ENCODE assay signal across 19 cellular contexts in the genomic region with DNA sequence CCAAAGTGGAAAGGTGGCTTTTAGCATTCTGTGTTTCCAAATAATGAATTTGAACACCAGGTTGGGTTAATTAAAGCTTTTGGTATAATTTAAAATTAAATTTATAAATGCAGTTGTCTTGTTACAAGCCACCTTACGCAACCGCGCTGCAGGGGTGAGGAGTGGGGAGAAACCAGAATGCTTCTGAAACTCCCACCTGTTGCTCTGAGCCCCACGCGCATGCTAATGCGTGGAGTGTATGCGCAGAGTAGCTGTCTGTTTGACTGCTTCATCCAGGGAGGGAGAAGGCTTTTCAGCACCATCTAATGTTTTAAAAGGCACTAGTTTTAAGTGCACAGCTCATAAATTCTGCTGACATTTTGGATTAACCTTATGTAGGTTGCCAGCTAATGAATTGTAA. TPM values are rescaled to one million over a fixed set of nuclear protein-coding genes. Genes with fewer than 3 reads are reported as not detected.
A peak's percentile ranks its signal among the peaks of the same experiment; 100 is the strongest.
DNase-seq lines count a peak whose midpoint lies in the region; ATAC-seq and TF ChIP-seq lines count a peak whose summit lies in the region.
"Had no signal": no experiment of that assay in that cellular context is flagged by ENCODE, and none has a peak within 500 bp of the region (broad histone marks: within the 10 kb centered on the region; RNA-seq: fewer than 3 reads in every experiment).

No MANE protein-coding gene starts in this region.

- H3K9me3 ChIP-seq in Caco-2 (no peaks in the 10 kb centered on the region), neutrophil (no peaks in the 10 kb centered on the region)

- in situ Hi-C loops in brain microvascular endothelial cell (cut with HindIII; ENCODE audit: low pct_ligation_motif_present, low sequenced_read_pairs), result no loop called here

- no peak for ATAC-seq in activated T-helper 17 cell treated with anti-CD3 and anti-CD28 coated beads, Interleukin-2, amount 50 U/mL, for 72 hours (replicated peaks)

- peak overlapping the region; percentile 93 for H3K27ac Mint-ChIP-seq in activated T-cell treated with anti-CD3 and anti-CD28 coated beads, Interleukin-2, amount 50 U/mL, for 24 hours
- H3K27ac Mint-ChIP-seq in Caco-2 (ENCODE audit: unreplicated experiment), result peak overlapping the region; percentile 35
- peak overlapping the region; percentile 77 for H3K27ac Mint-ChIP-seq in activated T-helper 17 cell treated with anti-CD3 and anti-CD28 coated beads, Interleukin-2, amount 50 U/mL, for 72 hours
- H3K27ac Mint-ChIP-seq: B cell had no signal

- H3K4me3 ChIP-seq in Caco-2 (ENCODE audit: low read depth, low read length) (no peak overlapping the region), neutrophil (ENCODE audit: low read depth in 1 of 2, low read length in 1 of 2) (no peak overlapping the region), brain microvascular endothelial cell (ENCODE audit: low read depth, low read length) (no peak overlapping the region)

- H3K36me3 Mint-ChIP-seq in activated T-cell treated with anti-CD3 and anti-CD28 coated beads, Interleukin-2, amount 50 U/mL, for 24 hours (ENCODE audit: low read depth), result peaks cover 90% of the 10 kb centered on the region
- peaks cover 78% of the 10 kb centered on the region for H3K36me3 Mint-ChIP-seq in Caco-2 (ENCODE audit: insufficient read depth, unreplicated experiment)
- peaks cover 99% of the 10 kb centered on the region for H3K36me3 Mint-ChIP-seq in activated T-helper 17 cell treated with anti-CD3 and anti-CD28 coated beads, Interleukin-2, amount 50 U/mL, for 72 hours (ENCODE audit: low read depth)

- intact Hi-C loops in Caco-2 (cut with micrococcal nuclease; ENCODE audit: unreplicated experiment), result no loop called here

- H3K36me3 ChIP-seq in Caco-2 (ENCODE audit: control insufficient read depth, insufficient read depth, low read length) (no peaks in the 10 kb centered on the region; the same call in none of the 2 replicates), neutrophil (peaks cover 28% of the 10 kb centered on the region), brain microvascular endothelial cell (replicated peaks) (peaks cover 10% of the 10 kb centered on the region)

- no peak for TF ChIP-seq CTCF in Caco-2 (IDR thresholded peaks at IDR 0.05; ENCODE audit: insufficient read depth in 1 of 2, low read depth in 1 of 2, low read length in 1 of 2, severe bottlenecking in 1 of 2, unreplicated experiment in 1 of 2)
- no peak for TF ChIP-seq CTCF in neutrophil (IDR thresholded peaks at IDR 0.05)
- no peak for TF ChIP-seq CTCF in brain microvascular endothelial cell (IDR thresholded peaks at IDR 0.05; ENCODE audit: low read depth, low read length, missing control alignments)

- no peak overlapping the region for H3K4me3 Mint-ChIP-seq in activated T-cell treated with anti-CD3 and anti-CD28 coated beads, Interleukin-2, amount 50 U/mL, for 24 hours
- no peak overlapping the region for H3K4me3 Mint-ChIP-seq in Caco-2 (ENCODE audit: unreplicated experiment)
- H3K4me3 Mint-ChIP-seq in activated T-helper 17 cell treated with anti-CD3 and anti-CD28 coated beads, Interleukin-2, amount 50 U/mL, for 72 hours, result no peak overlapping the region
- H3K4me3 Mint-ChIP-seq: B cell, HFFc6 had no signal

- H3K4me1 Mint-ChIP-seq in activated T-cell treated with anti-CD3 and anti-CD28 coated beads, Interleukin-2, amount 50 U/mL, for 24 hours (ENCODE audit: low read depth), result peaks cover 77% of the 10 kb centered on the region
- H3K4me1 Mint-ChIP-seq in Caco-2 (ENCODE audit: low read depth, unreplicated experiment), result peaks cover 17% of the 10 kb centered on the region
- peaks cover 26% of the 10 kb centered on the region for H3K4me1 Mint-ChIP-seq in activated T-helper 17 cell treated with anti-CD3 and anti-CD28 coated beads, Interleukin-2, amount 50 U/mL, for 72 hours

- DNase-seq in activated T-cell treated with anti-CD3 and anti-CD28 coated beads, Interleukin-2, amount 50 U/mL, for 24 hours, result no peak
- DNase-seq in activated T-cell treated with anti-CD3 and anti-CD28 coated beads, Interleukin-2, amount 50 U/mL, for 1 hour, result no peak
- DNase-seq in Caco-2 (no peak), brain microvascular endothelial cell (no peak), pons (ENCODE audit: low spot score) (no peak), GM19238 (ENCODE audit: insufficient read length, low spot score) (no peak)
- DNase-seq: ACHN; CD4-positive, alpha-beta memory T cell; GF-D8; HFFc6; KBM-7; NCI-H1048; NCI-H187; NCI-H2171; NCI-H446 treated with DMSO at 0.1 percent for 48 hours; NCI-H748 treated with DMSO at 0.1 percent for 48 hours had no signal

- no TSS peak for BruUV-seq in Caco-2 (replicated peaks; lab: Mats Ljungman, UMichigan)

- peaks cover 43% of the 10 kb centered on the region for H3K27me3 Mint-ChIP-seq in activated T-cell treated with anti-CD3 and anti-CD28 coated beads, Interleukin-2, amount 50 U/mL, for 24 hours
- H3K27me3 Mint-ChIP-seq in Caco-2 (ENCODE audit: insufficient read depth, unreplicated experiment), result no peaks in the 10 kb centered on the region
- no peaks in the 10 kb centered on the region for H3K27me3 Mint-ChIP-seq in activated T-helper 17 cell treated with anti-CD3 and anti-CD28 coated beads, Interleukin-2, amount 50 U/mL, for 72 hours
- H3K27me3 Mint-ChIP-seq: B cell; CD4-positive, alpha-beta memory T cell had no signal

- CTCF ChIA-PET in Caco-2 (lab: Charles Lee), result no interaction called here

- H3K4me1 ChIP-seq in Caco-2, result no peaks in the 10 kb centered on the region; the same call in 1 of the 2 replicates
- H3K4me1 ChIP-seq in neutrophil (ENCODE audit: control insufficient read depth in 1 of 2, insufficient read depth in 1 of 2, low read depth in 1 of 2, low read length in 1 of 2), result peaks cover 47 to 56% of the 10 kb centered on the region in 2 experiments

- peak overlapping the region; percentile 65 for H3K27ac ChIP-seq in neutrophil
- no peak overlapping the region for H3K27ac ChIP-seq in brain microvascular endothelial cell

- H3K27me3 ChIP-seq in Caco-2 (replicated peaks; ENCODE audit: control insufficient read depth, insufficient read depth, low read length), result no peaks in the 10 kb centered on the region
- no peaks in the 10 kb centered on the region for H3K27me3 ChIP-seq in neutrophil
- H3K27me3 ChIP-seq in brain microvascular endothelial cell (replicated peaks), result no peaks in the 10 kb centered on the region

- no peaks in the 10 kb centered on the region for H3K9me3 Mint-ChIP-seq in activated T-cell treated with anti-CD3 and anti-CD28 coated beads, Interleukin-2, amount 50 U/mL, for 24 hours
- H3K9me3 Mint-ChIP-seq in Caco-2 (ENCODE audit: unreplicated experiment), result no peaks in the 10 kb centered on the region
- H3K9me3 Mint-ChIP-seq in activated T-helper 17 cell treated with anti-CD3 and anti-CD28 coated beads, Interleukin-2, amount 50 U/mL, for 72 hours, result no peaks in the 10 kb centered on the region
- H3K9me3 Mint-ChIP-seq: CD4-positive, alpha-beta memory T cell; HFFc6 had no signal

- POLR2A ChIA-PET in Caco-2 (lab: Charles Lee), result interaction anchor here (0.5 kb wide), 1 partner anchor 8 kb away, joined by 13 read pairs; no protein-coding TSS in a partner anchor

RNA-seq across cellular contexts. Expression of a gene that starts 12.5 kb away (rescaled TPM):
- total RNA-seq in Caco-2 (2022), result 190 and 211 TPM in 2 replicates
- total RNA-seq in activated T-helper 17 cell treated with anti-CD3 and anti-CD28 coated beads, Interleukin-2, amount 50 U/mL, for 72 hours, result 100 to 1,000 TPM; 231 to 528 TPM

RNA-seq across cellular contexts. Expression of a gene that starts 32.9 kb away (rescaled TPM):
- 2.8 and 3.4 TPM in 2 replicates for total RNA-seq in Caco-2 (2022)
- 10 to 100 TPM in 1 of 2 donors, 1 to 10 TPM in 1; 4.9 to 10.7 TPM for total RNA-seq in activated T-helper 17 cell treated with anti-CD3 and anti-CD28 coated beads, Interleukin-2, amount 50 U/mL, for 72 hours

Comparison
In these comparisons a context has a peak if more than half of its experiments do, and no peak if none do; other contexts are left out.
1. H3K27ac Mint-ChIP-seq: peak in every context shown above with its lines; median percentile 93 in activated T-cell treated with anti-CD3 and anti-CD28 coated beads, Interleukin-2, amount 50 U/mL, for 24 hours; 77 in activated T-helper 17 cell treated with anti-CD3 and anti-CD28 coated beads, Interleukin-2, amount 50 U/mL, for 72 hours; 35 in Caco-2.